8 cellular contexts compared by ENCODE assay signal in the genomic region with DNA sequence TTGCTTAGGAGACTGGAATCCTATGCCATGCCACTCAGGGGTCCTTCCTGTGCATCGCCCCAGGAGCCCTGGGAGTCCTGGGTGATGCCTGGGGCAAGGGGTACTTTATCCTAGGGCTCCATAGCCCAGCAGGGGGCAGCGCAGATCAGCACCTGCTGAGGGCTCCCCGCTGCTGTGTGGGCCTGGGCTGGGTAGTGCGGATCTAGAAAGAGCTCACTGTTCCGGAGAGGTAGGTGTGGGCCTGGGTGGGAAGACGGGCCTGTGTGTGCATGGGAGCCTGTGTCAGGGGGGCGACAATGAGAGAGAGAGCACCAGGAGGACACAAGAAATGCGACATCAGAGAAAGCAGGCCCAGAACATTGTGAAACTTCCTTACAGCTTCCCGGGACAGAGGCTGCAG. TPM values are rescaled to one million over a fixed set of nuclear protein-coding genes. Genes with fewer than 3 reads are reported as not detected.
DNase-seq lines count a peak whose midpoint lies in the region; ATAC-seq and TF ChIP-seq lines count a peak whose summit lies in the region.

No MANE protein-coding gene starts in this region.

- in situ Hi-C loops in G401 (cut with HindIII; ENCODE audit: low sequenced_read_pairs): no loop called here

- H3K9me3 ChIP-seq in BE2C (no peaks in the 10 kb centered on the region), psoas muscle (no peaks in the 10 kb centered on the region)

- H3K36me3 ChIP-seq in BE2C: no peaks in the 10 kb centered on the region
- no peaks in the 10 kb centered on the region for H3K36me3 ChIP-seq in psoas muscle (ENCODE audit: insufficient read depth in 1 of 2, low read depth in 1 of 2)

- H3K4me1 Mint-ChIP-seq in activated CD4-positive, alpha-beta memory T cell treated with anti-CD3 and anti-CD28 coated beads for 36 hours (ENCODE audit: low read depth): no peaks in the 10 kb centered on the region
- peaks cover 14% of the 10 kb centered on the region for H3K4me1 Mint-ChIP-seq in glutamatergic neuron (ENCODE audit: low read depth, unreplicated experiment)

- peaks cover 8% of the 10 kb centered on the region for H3K27me3 Mint-ChIP-seq in activated CD4-positive, alpha-beta memory T cell treated with anti-CD3 and anti-CD28 coated beads for 36 hours
- H3K27me3 Mint-ChIP-seq in glutamatergic neuron (ENCODE audit: unreplicated experiment): peaks cover 8% of the 10 kb centered on the region

- H3K4me1 ChIP-seq in BE2C (no peaks in the 10 kb centered on the region), psoas muscle (peaks cover 60% of the 10 kb centered on the region)

- 67 to 72% (median 69%) methylated on average over 9 of the region's 9 CpGs for WGBS in psoas muscle, 3 donors

- H3K4me3 Mint-ChIP-seq in activated CD4-positive, alpha-beta memory T cell treated with anti-CD3 and anti-CD28 coated beads for 36 hours: no peak overlapping the region
- H3K4me3 Mint-ChIP-seq in glutamatergic neuron (ENCODE audit: unreplicated experiment): no peak overlapping the region

- H3K9me3 Mint-ChIP-seq in activated CD4-positive, alpha-beta memory T cell treated with anti-CD3 and anti-CD28 coated beads for 36 hours: no peaks in the 10 kb centered on the region
- H3K9me3 Mint-ChIP-seq in glutamatergic neuron (ENCODE audit: unreplicated experiment): peaks cover 7% of the 10 kb centered on the region

- H3K27me3 ChIP-seq in BE2C (no peaks in the 10 kb centered on the region), psoas muscle (ENCODE audit: insufficient read depth in 3 of 3, low read length in 2 of 3) (no peaks in the 10 kb centered on the region)

- POLR2A ChIA-PET in activated CD4-positive, alpha-beta memory T cell treated with anti-CD3 and anti-CD28 coated beads for 36 hours (lab: Charles Lee): no interaction called here

- intact Hi-C loops in activated CD4-positive, alpha-beta memory T cell treated with anti-CD3 and anti-CD28 coated beads for 36 hours (cut with micrococcal nuclease): no loop called here
- intact Hi-C loops in psoas muscle (cut with DNase I): loop anchor here in 1 of 2 donors (2.0 kb wide), 1 partner anchor 53 kb away; no protein-coding TSS in a partner anchor

- ATAC-seq in psoas muscle: peak; percentile 76 to 81 (median 79)

- H3K27ac ChIP-seq in psoas muscle: peak overlapping the region; percentile 65

- CTCF ChIA-PET in activated CD4-positive, alpha-beta memory T cell treated with anti-CD3 and anti-CD28 coated beads for 36 hours (lab: Charles Lee): interaction anchor here (0.6 to 1.2 kb wide), 4 partner anchors 10 to 353 kb away, joined by 3 to 4 read pairs (median 3); no protein-coding TSS in a partner anchor

- no peaks in the 10 kb centered on the region for H3K36me3 Mint-ChIP-seq in activated CD4-positive, alpha-beta memory T cell treated with anti-CD3 and anti-CD28 coated beads for 36 hours
- H3K36me3 Mint-ChIP-seq in glutamatergic neuron (ENCODE audit: unreplicated experiment): no peaks in the 10 kb centered on the region

- DNase-seq in BE2C (peak; percentile 86), HCEC 1CT (peak; percentile 12), glutamatergic neuron (peak; percentile 81), psoas muscle (peak; percentile 74 to 84), G401 (ENCODE audit: low spot score) (no peak), cerebellar cortex (ENCODE audit: low spot score) (no peak), SIG-M5 (lab: John Stamatoyannopoulos, UW) (no peak)
- peak; percentile 52 for DNase-seq in activated CD4-positive, alpha-beta memory T cell treated with anti-CD3 and anti-CD28 coated beads for 36 hours

- TF ChIP-seq CTCF in BE2C (IDR thresholded peaks at IDR 0.05; ENCODE audit: low read depth, low read length): peak; percentile 82
- TF ChIP-seq CTCF in glutamatergic neuron (IDR thresholded peaks at IDR 0.05; ENCODE audit: partially characterized antibody, unreplicated experiment): peak; percentile 71
- TF ChIP-seq CTCF in psoas muscle (IDR thresholded peaks at IDR 0.05): peak; percentile 67

- H3K4me3 ChIP-seq in BE2C (ENCODE audit: low read depth, low read length): no peak overlapping the region
- H3K4me3 ChIP-seq in psoas muscle: no peak overlapping the region

- no peak overlapping the region for H3K27ac Mint-ChIP-seq in activated CD4-positive, alpha-beta memory T cell treated with anti-CD3 and anti-CD28 coated beads for 36 hours
- no peak overlapping the region for H3K27ac Mint-ChIP-seq in glutamatergic neuron (ENCODE audit: unreplicated experiment)

RNA-seq across cellular contexts. Expression of gene DAB2IP, which starts 11.4 kb away (rescaled TPM):
- polyA plus RNA-seq in BE2C (2012; ENCODE audit: insufficient read depth, insufficient read length, low read depth): 65.5 TPM
- not detected for total RNA-seq in activated CD4-positive, alpha-beta memory T cell treated with anti-CD3 and anti-CD28 coated beads for 36 hours
- total RNA-seq in glutamatergic neuron (ENCODE audit: unreplicated experiment) (32.9 TPM), psoas muscle (10 to 100 TPM; 33.4 to 66.2 (median 50.7) TPM)
- 10 to 100 TPM; 14.1 to 18.7 (median 14.4) TPM for polyA plus RNA-seq in psoas muscle
- 30.0 and 44.9 TPM in 2 replicates for total RNA-seq in G401 (2014; rRNA removed; shearing (Covaris generic))

Comparison
In these comparisons a context has a peak if more than half of its experiments do, and no peak if none do; other contexts are left out.
1. DNase-seq: peak in BE2C (single experiment), HCEC 1CT (single experiment), activated CD4-positive, alpha-beta memory T cell treated with anti-CD3 and anti-CD28 coated beads for 36 hours (single experiment), glutamatergic neuron (single experiment) and psoas muscle (2 of 2); none in G401 (single experiment), cerebellar cortex (single experiment) and SIG-M5 (single experiment).
2. RNA of gene DAB2IP, which starts 11.4 kb away (total RNA-seq): 33.4 to 66.2 TPM in psoas muscle, 30.0 to 44.9 TPM in G401 and 32.9 TPM in glutamatergic neuron (single experiment); not detected in activated CD4-positive, alpha-beta memory T cell treated with anti-CD3 and anti-CD28 coated beads for 36 hours; every median in the first group is over 10 times any median in the second.
3. Peak in every context shown above with its lines, with median percentiles within 50 percentile points of each other: CTCF ChIP-seq.